In genomic region chr2:87466591-87467120, GRCh38 we compare ENCODE assay signal across 8 cellular contexts.
DNase-seq lines count a peak whose midpoint lies in the region; ATAC-seq and TF ChIP-seq lines count a peak whose summit lies in the region.
"Not testable (repeated sequence)": the region's sequence is repeated elsewhere in the genome, so short reads cannot be mapped to it uniquely, and the experiment has no call there.

No MANE protein-coding gene starts in this region.

- ATAC-seq in GM18508 (IDR thresholded peaks at IDR 0.05; ENCODE audit: insufficient read depth, unreplicated experiment) (peak; percentile 40), GM21723 (IDR thresholded peaks at IDR 0.05; ENCODE audit: unreplicated experiment) (peak; percentile 51), HG03342 (IDR thresholded peaks at IDR 0.05; ENCODE audit: unreplicated experiment) (peak; percentile 59), T-helper 17 cell (peak; percentile 96)
- ATAC-seq in stimulated activated naive CD8-positive, alpha-beta T cell treated with anti-CD3 and anti-CD28 coated beads, Interleukin-15, Interleukin-2, amounts not matched to agents 100 U/mL and 50 U/mL, for 24 hours, result peak; percentile 78

- not testable (repeated sequence) for H3K27me3 Mint-ChIP-seq in T-helper 17 cell

- H3K4me3 ChIP-seq in epithelial cell of esophagus (ENCODE audit: low read length); neutrophil (ENCODE audit: low read depth in 1 of 2, low read length in 1 of 2): not testable (repeated sequence)

- H3K36me3 ChIP-seq in neutrophil, result not testable (repeated sequence)

- TF ChIP-seq CTCF in epithelial cell of esophagus (IDR thresholded peaks at IDR 0.05; ENCODE audit: insufficient read depth, low read depth, low read length, missing control alignments), result peak; percentile 36
- peak; percentile 8 for TF ChIP-seq CTCF in neutrophil (IDR thresholded peaks at IDR 0.05)

- not testable (repeated sequence) for H3K27me3 ChIP-seq in neutrophil

- not testable (repeated sequence) for H3K4me1 Mint-ChIP-seq in T-helper 17 cell

- DNase-seq in T-helper 17 cell (peak; percentile 35 to 61 (median 38)), epithelial cell of esophagus (ENCODE audit: low read depth) (peak; percentile 90)
- peak; percentile 65 to 74 for DNase-seq in activated T-cell treated with anti-CD3 and anti-CD28 coated beads, Interleukin-2, amount 50 U/mL, for 48 hours
- DNase-seq in stimulated activated naive CD8-positive, alpha-beta T cell treated with anti-CD3 and anti-CD28 coated beads, Interleukin-15, Interleukin-2, amounts not matched to agents 100 U/mL and 50 U/mL, for 24 hours, result peak; percentile 67

- H3K27ac Mint-ChIP-seq in T-helper 17 cell, result peak overlapping the region; percentile 76

- H3K9me3 ChIP-seq in T-helper 17 cell (ENCODE audit: control insufficient read depth, low read length, poor library complexity, severe bottlenecking); neutrophil: not testable (repeated sequence)

- H3K4me1 ChIP-seq in neutrophil (ENCODE audit: control insufficient read depth in 1 of 2, insufficient read depth in 1 of 2, low read depth in 1 of 2, low read length in 1 of 2), result peaks cover 34 to 40% of the 10 kb centered on the region in 2 experiments

- not testable (repeated sequence) for H3K27ac ChIP-seq in neutrophil

- H3K36me3 Mint-ChIP-seq in T-helper 17 cell (ENCODE audit: low read depth), result not testable (repeated sequence)

- not testable (repeated sequence) for H3K4me3 Mint-ChIP-seq in T-helper 17 cell

Comparison
In these comparisons a context has a peak if more than half of its experiments do, and no peak if none do; other contexts are left out.
1. ATAC-seq: peak in every context shown above with its lines; median percentile 96 in T-helper 17 cell; 78 in stimulated activated naive CD8-positive, alpha-beta T cell treated with anti-CD3 and anti-CD28 coated beads, Interleukin-15, Interleukin-2, amounts not matched to agents 100 U/mL and 50 U/mL, for 24 hours; 59 in HG03342; 51 in GM21723; 40 in GM18508.
2. DNase-seq: peak in every context shown above with its lines; median percentile 90 in epithelial cell of esophagus; 70 in activated T-cell treated with anti-CD3 and anti-CD28 coated beads, Interleukin-2, amount 50 U/mL, for 48 hours; 67 in stimulated activated naive CD8-positive, alpha-beta T cell treated with anti-CD3 and anti-CD28 coated beads, Interleukin-15, Interleukin-2, amounts not matched to agents 100 U/mL and 50 U/mL, for 24 hours; 38 in T-helper 17 cell.